In genomic region chr12:104641862-104642261, GRCh38 we compare ENCODE assay signal across 10 cellular contexts.
DNase-seq lines count a peak whose midpoint lies in the region; ATAC-seq, FAIRE-seq and TF ChIP-seq lines count a peak whose summit lies in the region.
"Had no signal": no experiment of that assay in that cellular context is flagged by ENCODE, and none has a peak within 500 bp of the region (broad histone marks: within the 10 kb centered on the region; RNA-seq: fewer than 3 reads in every experiment).

No MANE protein-coding gene starts in this region.

- H2BK12ac ChIP-seq in mesenchymal stem cell (ENCODE audit: low read length in 2 of 2) = peak overlapping the region in 1 of 2 experiments; percentile 25

- H3K4me3 ChIP-seq in endothelial cell of umbilical vein (replicated peaks in 1 of 3; ENCODE audit: insufficient read depth in 1 of 3, low read depth in 1 of 3, low read length in 3 of 3) (no peak overlapping the region), mesenchymal stem cell (ENCODE audit: insufficient read depth in 1 of 2, low read depth in 1 of 2, low read length in 2 of 2) (no peak overlapping the region)
- H3K4me3 ChIP-seq: ascending aorta had no signal

- peaks cover 2% of the 10 kb centered on the region for H4K20me1 ChIP-seq in endothelial cell of umbilical vein (replicated peaks; ENCODE audit: control insufficient read depth, extremely low read depth, insufficient read depth, low read length)

- no peak overlapping the region for H2BK5ac ChIP-seq in mesenchymal stem cell (ENCODE audit: low read depth, low read length, poor library complexity, severe bottlenecking)

- H2AFZ ChIP-seq in endothelial cell of umbilical vein (ENCODE audit: low read depth, low read length) (no peak overlapping the region), mesenchymal stem cell (ENCODE audit: low read depth, low read length) (no peak overlapping the region)

- H3K4me1 Mint-ChIP-seq in WTC11 = peaks cover 19% of the 10 kb centered on the region

- peak; percentile 61 for FAIRE-seq in endothelial cell of umbilical vein (lab: Jason Lieb, UNC)

- BruUV-seq in endothelial cell of umbilical vein (replicated peaks; lab: Mats Ljungman, UMichigan) = no TSS peak

- no peak overlapping the region for H2BK120ac ChIP-seq in mesenchymal stem cell (ENCODE audit: low read depth, low read length)

- H3K27ac Mint-ChIP-seq in WTC11 = no peak overlapping the region
- H3K27ac Mint-ChIP-seq: T-helper 1 cell treated with Interleukin-12 subunit alpha and Interleukin-12 subunit beta and Interleukin-4 antibody, amounts not matched to agents 30 μg/mL and 1 μg/mL, for 36 hours had no signal

- H3K18ac ChIP-seq in mesenchymal stem cell (ENCODE audit: low read depth in 1 of 2, low read length in 2 of 2) = no peak overlapping the region

- H2BK15ac ChIP-seq in mesenchymal stem cell (ENCODE audit: low read depth, poor library complexity, severe bottlenecking) = no peak overlapping the region

- DNase-seq in GM13977 (ENCODE audit: low spot score) (peak; percentile 77), endothelial cell of umbilical vein (ENCODE audit: low read depth, low spot score) (no peak), WTC11 (ENCODE audit: low spot score) (no peak), mesenchymal stem cell (no peak), COLO668 (lab: John Stamatoyannopoulos, UW; ENCODE audit: unreplicated experiment) (no peak)
- DNase-seq in activated naive CD4-positive, alpha-beta T cell treated with anti-CD3 and anti-CD28 coated beads, Interleukin-2, amount 50 U/mL, for 16 hours = no peak

- no peak overlapping the region for H3K23ac ChIP-seq in mesenchymal stem cell (ENCODE audit: low read length in 2 of 2)

- dilution Hi-C loops in endothelial cell of umbilical vein (cut with MboI; ENCODE audit: extremely low pct_ligation_motif_present, low sequenced_read_pairs) = no loop called here

- H2AK5ac ChIP-seq in mesenchymal stem cell (ENCODE audit: low read length, severe bottlenecking) = no peak overlapping the region

- H3K79me2 ChIP-seq in endothelial cell of umbilical vein (ENCODE audit: control insufficient read depth, insufficient read depth, low read length) = no peaks in the 10 kb centered on the region

- WGBS in mesenchymal stem cell = 49% methylated on average over 3 of the region's 3 CpGs

- TF ChIP-seq CTCF in GM13977 (IDR thresholded peaks at IDR 0.05; ENCODE audit: extremely low read depth, insufficient read depth, missing control alignments) (peak; percentile 40), endothelial cell of umbilical vein (IDR thresholded peaks at IDR 0.05; ENCODE audit: extremely low read depth in 1 of 2, insufficient read depth in 1 of 2, low read depth in 1 of 2, low read length in 2 of 2) (no peak), WTC11 (IDR thresholded peaks at IDR 0.05) (no peak)

- H3K9ac ChIP-seq in endothelial cell of umbilical vein (replicated peaks; ENCODE audit: extremely low read depth, insufficient read depth, low read length) (no peak overlapping the region), mesenchymal stem cell (ENCODE audit: low read length) (no peak overlapping the region)

- H3K27ac ChIP-seq in endothelial cell of umbilical vein (ENCODE audit: insufficient read depth, low read depth, low read length) (no peak overlapping the region), mesenchymal stem cell (ENCODE audit: low read length, poor library complexity, severe bottlenecking) (no peak overlapping the region)
- H3K27ac ChIP-seq: ascending aorta had no signal

- no peak overlapping the region for H3K14ac ChIP-seq in mesenchymal stem cell (ENCODE audit: low read length in 2 of 2)

- no peak overlapping the region for H3K4ac ChIP-seq in mesenchymal stem cell (ENCODE audit: low read depth in 1 of 2, low read length in 2 of 2)

- H3K9me1 ChIP-seq in endothelial cell of umbilical vein (replicated peaks; ENCODE audit: control insufficient read depth, extremely low read depth, insufficient read depth, low read length) = no peaks in the 10 kb centered on the region

- TF ChIP-seq POLR2A in endothelial cell of umbilical vein (IDR thresholded peaks at IDR 0.05; ENCODE audit: low read depth, low read length) = no peak

- H3K36me3 ChIP-seq in endothelial cell of umbilical vein (ENCODE audit: control insufficient read depth in 2 of 2, extremely low read depth in 1 of 2, insufficient read depth in 2 of 2, low read length in 2 of 2) (no peaks in the 10 kb centered on the region), mesenchymal stem cell (ENCODE audit: control insufficient read depth in 1 of 2, insufficient read depth in 2 of 2, low read depth in 1 of 2, low read length in 2 of 2) (no peaks in the 10 kb centered on the region)
- H3K36me3 ChIP-seq: ascending aorta had no signal

- CTCF ChIA-PET in endothelial cell of umbilical vein (lab: Charles Lee) = no interaction called here
- CTCF ChIA-PET in WTC11 (lab: Charles Lee) = no interaction called here

- ATAC-seq in GM21360 (IDR thresholded peaks at IDR 0.05; ENCODE audit: unreplicated experiment) (peak; percentile 91), HG03159 (IDR thresholded peaks at IDR 0.05; ENCODE audit: unreplicated experiment) (peak; percentile 97), WTC11 (no peak)

- no peaks in the 10 kb centered on the region for H3K4me1 ChIP-seq in endothelial cell of umbilical vein (ENCODE audit: control insufficient read depth, extremely low read depth, insufficient read depth, low read length)
- peaks cover 3% of the 10 kb centered on the region for H3K4me1 ChIP-seq in mesenchymal stem cell (ENCODE audit: control insufficient read depth, insufficient read depth, low read depth, low read length)

- no peak overlapping the region for H4K91ac ChIP-seq in mesenchymal stem cell (ENCODE audit: low read length)

- H3K79me1 ChIP-seq in mesenchymal stem cell (replicated peaks; ENCODE audit: low read length, poor library complexity, severe bottlenecking) = no peaks in the 10 kb centered on the region

- H3K4me3 Mint-ChIP-seq in WTC11 = no peak overlapping the region
- H3K4me3 Mint-ChIP-seq: T-helper 1 cell treated with Interleukin-12 subunit alpha and Interleukin-12 subunit beta and Interleukin-4 antibody, amounts not matched to agents 30 μg/mL and 1 μg/mL, for 36 hours had no signal

- H3K9me3 ChIP-seq in endothelial cell of umbilical vein (replicated peaks; ENCODE audit: control insufficient read depth, insufficient read depth, low read length) (no peaks in the 10 kb centered on the region), mesenchymal stem cell (ENCODE audit: control insufficient read depth, low read length) (peaks cover 8% of the 10 kb centered on the region)
- H3K9me3 ChIP-seq: ascending aorta had no signal

- POLR2A ChIA-PET in endothelial cell of umbilical vein (lab: Charles Lee) = no interaction called here
- POLR2A ChIA-PET in WTC11 (lab: Charles Lee) = no interaction called here

- H3K36me3 Mint-ChIP-seq in WTC11 = peaks cover 3% of the 10 kb centered on the region; the same call in 1 of the 2 replicates

- in situ Hi-C loops in GM13977 (cut with MboI; ENCODE audit: low pct_unique_long_range_greater_than_20kb, low sequenced_read_pairs, unreplicated experiment) = no loop called here

- peaks cover 7% of the 10 kb centered on the region for H3K9me3 Mint-ChIP-seq in WTC11

- H3K27me3 ChIP-seq in endothelial cell of umbilical vein (ENCODE audit: control insufficient read depth in 2 of 2, insufficient read depth in 2 of 2, low read length in 2 of 2) (no peaks in the 10 kb centered on the region), mesenchymal stem cell (ENCODE audit: control insufficient read depth in 1 of 2, insufficient read depth in 1 of 2, low read length in 2 of 2) (peaks cover 0 to 17% of the 10 kb centered on the region in 2 experiments)
- H3K27me3 ChIP-seq: ascending aorta had no signal

- intact Hi-C loops in endothelial cell of umbilical vein (cut with micrococcal nuclease) = no loop called here

- H3K4me2 ChIP-seq in endothelial cell of umbilical vein (ENCODE audit: insufficient read depth, low read length) (no peak overlapping the region), mesenchymal stem cell (ENCODE audit: low read length, poor library complexity, severe bottlenecking) (no peak overlapping the region)

- H4K8ac ChIP-seq in mesenchymal stem cell (ENCODE audit: low read length) = no peak overlapping the region

- H3K27me3 Mint-ChIP-seq in WTC11 (ENCODE audit: low read depth) = no peaks in the 10 kb centered on the region; the same call in 1 of the 2 replicates

TF ChIP-seq in endothelial cell of umbilical vein, 7 proteins besides CTCF, POLR2A, EP300 and RAD21:
- TF ChIP-seq MYC (IDR thresholded peaks at IDR 0.05; ENCODE audit: low read depth, low read length) (no peak), GATA2 (IDR thresholded peaks at IDR 0.05; ENCODE audit: insufficient read depth, insufficient read length, low read depth, low read length) (no peak), FOS (IDR thresholded peaks at IDR 0.05; ENCODE audit: borderline replicate concordance, insufficient read depth, low read length) (no peak), POLR2AphosphoS5 (IDR thresholded peaks at IDR 0.05; ENCODE audit: insufficient read depth, low read depth, low read length) (no peak), JUN (IDR thresholded peaks at IDR 0.05; ENCODE audit: borderline replicate concordance, insufficient read depth, insufficient read length, low read depth) (no peak), EZH2 (IDR thresholded peaks at IDR 0.05; ENCODE audit: borderline replicate concordance, low read depth, low read length, severe bottlenecking) (no peak)
- TF ChIP-seq, protein P1, sequence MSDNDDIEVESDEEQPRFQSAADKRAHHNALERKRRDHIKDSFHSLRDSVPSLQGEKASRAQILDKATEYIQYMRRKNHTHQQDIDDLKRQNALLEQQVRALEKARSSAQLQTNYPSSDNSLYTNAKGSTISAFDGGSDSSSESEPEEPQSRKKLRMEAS (IDR thresholded peaks at IDR 0.05; ENCODE audit: insufficient read depth, insufficient read length) = no peak

TF ChIP-seq in WTC11, 78 proteins besides CTCF, POLR2A, EP300 and RAD21 (continues in another document):
- TF ChIP-seq CREB1 (CRISPR knock-in tag; IDR thresholded peaks at IDR 0.05) = no peak
- TF ChIP-seq CBFB (CRISPR knock-in tag; IDR thresholded peaks at IDR 0.05; ENCODE audit: low read depth) = no peak
- TF ChIP-seq EMX1 (CRISPR knock-in tag; IDR thresholded peaks at IDR 0.05) = no peak
- TF ChIP-seq, protein P1 (CRISPR knock-in tag; IDR thresholded peaks at IDR 0.05) = no peak
- TF ChIP-seq ATF1 (CRISPR knock-in tag; IDR thresholded peaks at IDR 0.05) = no peak
